ENCODE assay signal across 17 cellular contexts in genomic region chr1:183764981-183765380, GRCh38.
"Had no signal": no experiment of that assay in that cellular context is flagged by ENCODE, and none has a peak within 500 bp of the region (broad histone marks: within the 10 kb centered on the region; RNA-seq: fewer than 3 reads in every experiment).

No MANE protein-coding gene starts in this region.

- H3K79me2 ChIP-seq: hepatocyte had no signal

- H3K27me3 ChIP-seq: hepatocyte, stomach, upper lobe of left lung had no signal

- H3K4me2 ChIP-seq: hepatocyte had no signal

- ATAC-seq: activated naive CD8-positive, alpha-beta T cell treated with anti-CD3 and anti-CD28 coated beads, Interleukin-2, amount 50 U/mL, for 24 hours; mucosa of descending colon had no signal

- H3K4me3 ChIP-seq: hepatocyte, mucosa of descending colon, stomach, upper lobe of left lung had no signal

- H3K27ac ChIP-seq: hepatocyte, stomach, upper lobe of left lung had no signal

- H2AFZ ChIP-seq: hepatocyte had no signal

- H3K36me3 ChIP-seq: stomach, upper lobe of left lung had no signal

- H3K4me1 ChIP-seq: stomach, upper lobe of left lung had no signal

- DNase-seq: activated CD4-positive, alpha-beta memory T cell treated with anti-CD3 and anti-CD28 coated beads, Interleukin-2, amount 10 ng/mL, durations not matched to agents 7 days and 5 days; activated CD4-positive, alpha-beta T cell treated with anti-CD3 and anti-CD28 coated beads for 48 hours; activated CD4-positive, CD25-positive, alpha-beta regulatory T cell; activated naive CD4-positive, alpha-beta T cell treated with anti-CD3 and anti-CD28 coated beads for 36 hours; activated naive CD8-positive, alpha-beta T cell treated with anti-CD3 and anti-CD28 coated beads, Interleukin-2, amount 50 U/mL, for 24 hours; activated T-cell treated with anti-CD3 and anti-CD28 coated beads, Interleukin-2, amount 50 U/mL, for 1 hour; anterior cingulate cortex; cerebellar nuclear complex; cortex of kidney; effector CD4-positive, alpha-beta T cell; mesenchymal stem cell; mucosa of descending colon; naive B cell; retina; stomach; upper lobe of left lung had no signal
